ENCODE assay signal across 19 cellular contexts in genomic region chr6:68158256-68158655, GRCh38.
DNase-seq lines count a peak whose midpoint lies in the region; ATAC-seq and TF ChIP-seq lines count a peak whose summit lies in the region.
"Had no signal": no experiment of that assay in that cellular context is flagged by ENCODE, and none has a peak within 500 bp of the region (broad histone marks: within the 10 kb centered on the region; RNA-seq: fewer than 3 reads in every experiment).

No MANE protein-coding gene starts in this region.

- no CpG with 5 or more reads among the region's 1 CpG for WGBS in mesenchymal stem cell
- WGBS in H9 (ENCODE audit: extremely low coverage, insufficient read length, low lambda C conversion rate) = no CpG with 5 or more reads among the region's 1 CpG

- H3K79me2 ChIP-seq in H9 (ENCODE audit: insufficient read depth, low read length) = no peaks in the 10 kb centered on the region

- intact Hi-C loops in uterus (cut with DNase I; ENCODE audit: low total_unique reads) = no loop called here

- H2BK5ac ChIP-seq in mesenchymal stem cell (ENCODE audit: low read depth, low read length, poor library complexity, severe bottlenecking) = no peak overlapping the region
- H2BK5ac ChIP-seq in H9 (ENCODE audit: insufficient read length, low read length) = no peak overlapping the region

- peaks cover 16 to 31% (median 23%) of the 10 kb centered on the region in 3 experiments for H3K36me3 Mint-ChIP-seq in H9 (ENCODE audit: insufficient read depth in 1 of 3, low read depth in 3 of 3)
- H3K36me3 Mint-ChIP-seq: CD8-positive, alpha-beta memory T cell had no signal

- no peaks in the 10 kb centered on the region for H3K4me1 Mint-ChIP-seq in H9
- H3K4me1 Mint-ChIP-seq: CD8-positive, alpha-beta memory T cell had no signal

- H4K8ac ChIP-seq in mesenchymal stem cell (ENCODE audit: low read length) = no peak overlapping the region
- H4K8ac ChIP-seq in H9 (replicated peaks; ENCODE audit: insufficient read length, low read depth, low read length) = no peak overlapping the region

- DNase-seq in GM13977 (ENCODE audit: low spot score) = peak; percentile 4
- no peak for DNase-seq in mesenchymal stem cell
- DNase-seq in uterus = no peak
- no peak for DNase-seq in H9
- DNase-seq: activated CD8-positive, alpha-beta T cell treated with anti-CD3 and anti-CD28 coated beads, Interleukin-2, amount 10 ng/mL, durations not matched to agents 7 days and 5 days; activated effector memory CD4-positive, alpha-beta T cell treated with anti-CD3 and anti-CD28 coated beads, Interleukin-2, amount 50 U/mL, for 16 hours; CD8-positive, alpha-beta memory T cell; dermis blood vessel endothelial cell; esophagus squamous epithelium; NCI-H2227 treated with DMSO at 0.1 percent for 48 hours; stimulated activated CD4-positive, alpha-beta T cell treated with anti-CD3 and anti-CD28 coated beads, Interleukin-15, amount 100 ng/mL, for 24 hours had no signal

- no peaks in the 10 kb centered on the region for H3K4me1 ChIP-seq in mesenchymal stem cell (ENCODE audit: control insufficient read depth, insufficient read depth, low read depth, low read length)
- H3K4me1 ChIP-seq in uterus = no peaks in the 10 kb centered on the region
- H3K4me1 ChIP-seq in H9 (ENCODE audit: insufficient read depth, low read length) = no peaks in the 10 kb centered on the region
- H3K4me1 ChIP-seq: esophagus squamous epithelium, HAP-1, prostate gland had no signal

- H2BK12ac ChIP-seq in mesenchymal stem cell (ENCODE audit: low read length in 2 of 2) (no peak overlapping the region), H9 (ENCODE audit: insufficient read length, low read depth, low read length) (no peak overlapping the region)

- no peak overlapping the region for H3K4me3 Mint-ChIP-seq in H9
- H3K4me3 Mint-ChIP-seq: activated CD8-positive, alpha-beta T cell treated with anti-CD3 and anti-CD28 coated beads, Interleukin-2, amount 10 ng/mL, durations not matched to agents 7 days and 5 days; CD8-positive, alpha-beta memory T cell had no signal

- H2BK20ac ChIP-seq in H9 (ENCODE audit: low read depth, low read length, poor library complexity, severe bottlenecking) = no peak overlapping the region

- H4K91ac ChIP-seq in mesenchymal stem cell (ENCODE audit: low read length) = no peak overlapping the region
- H4K91ac ChIP-seq in H9 (ENCODE audit: insufficient read length, low read depth, low read length) = no peak overlapping the region

- TF ChIP-seq POLR2A in uterus (IDR thresholded peaks at IDR 0.05) = no peak

- H2AFZ ChIP-seq in mesenchymal stem cell (ENCODE audit: low read depth, low read length) (no peak overlapping the region), H9 (ENCODE audit: low read length) (no peak overlapping the region)

- H4K5ac ChIP-seq in H9 (ENCODE audit: insufficient read length, low read depth, low read length) = no peak overlapping the region

- H3K23me2 ChIP-seq in H9 (ENCODE audit: insufficient read length, low read depth, low read length, poor library complexity, severe bottlenecking) = no peaks in the 10 kb centered on the region

- H3K27me3 Mint-ChIP-seq in H9 (ENCODE audit: low read depth) = no peaks in the 10 kb centered on the region; the same call in 1 of the 2 replicates

- no peak overlapping the region for H2BK120ac ChIP-seq in mesenchymal stem cell (ENCODE audit: low read depth, low read length)
- H2BK120ac ChIP-seq in H9 (ENCODE audit: low read depth, low read length, poor library complexity, severe bottlenecking) = no peak overlapping the region

- no peak overlapping the region for H3K9ac ChIP-seq in mesenchymal stem cell (ENCODE audit: low read length)
- no peak overlapping the region for H3K9ac ChIP-seq in H9 (ENCODE audit: extremely low read depth, insufficient read length, low read length)

- no peak overlapping the region for H2BK15ac ChIP-seq in mesenchymal stem cell (ENCODE audit: low read depth, poor library complexity, severe bottlenecking)
- no peak overlapping the region for H2BK15ac ChIP-seq in H9 (ENCODE audit: low read depth, low read length)

- no peaks in the 10 kb centered on the region for H3K79me1 ChIP-seq in mesenchymal stem cell (replicated peaks; ENCODE audit: low read length, poor library complexity, severe bottlenecking)
- no peaks in the 10 kb centered on the region for H3K79me1 ChIP-seq in H9 (ENCODE audit: insufficient read depth, low read depth, low read length, poor library complexity, severe bottlenecking)

- ATAC-seq in GM19452 (IDR thresholded peaks at IDR 0.05; ENCODE audit: unreplicated experiment) = peak; percentile 63
- peak; percentile 85 for ATAC-seq in HG02852 (IDR thresholded peaks at IDR 0.05; ENCODE audit: unreplicated experiment)
- ATAC-seq in HG03432 (IDR thresholded peaks at IDR 0.05; ENCODE audit: unreplicated experiment) = peak; percentile 94
- no peak for ATAC-seq in HG03378 (IDR thresholded peaks at IDR 0.05; ENCODE audit: unreplicated experiment)
- ATAC-seq: activated CD8-positive, alpha-beta T cell treated with anti-CD3 and anti-CD28 coated beads, Interleukin-2, amount 10 ng/mL, durations not matched to agents 7 days and 5 days had no signal

- no peaks in the 10 kb centered on the region for H4K20me1 ChIP-seq in H9 (ENCODE audit: control insufficient read depth, insufficient read depth, insufficient read length)

- H3K27ac Mint-ChIP-seq in H9 = no peak overlapping the region
- H3K27ac Mint-ChIP-seq: activated CD8-positive, alpha-beta T cell treated with anti-CD3 and anti-CD28 coated beads, Interleukin-2, amount 10 ng/mL, durations not matched to agents 7 days and 5 days; CD8-positive, alpha-beta memory T cell had no signal

- peaks cover 8% of the 10 kb centered on the region for H3K9me3 ChIP-seq in mesenchymal stem cell (ENCODE audit: control insufficient read depth, low read length)
- no peaks in the 10 kb centered on the region for H3K9me3 ChIP-seq in uterus
- H3K9me3 ChIP-seq in H9 (ENCODE audit: control insufficient read depth, low read depth, low read length) = peaks cover 6% of the 10 kb centered on the region
- H3K9me3 ChIP-seq: HAP-1, prostate gland, thoracic aorta had no signal

- TF ChIP-seq CTCF in GM13977 (IDR thresholded peaks at IDR 0.05; ENCODE audit: extremely low read depth, insufficient read depth, missing control alignments) (no peak), uterus (IDR thresholded peaks at IDR 0.05) (no peak), H9 (conservative IDR thresholded peaks at IDR 0.05) (no peak)

- H3K14ac ChIP-seq in mesenchymal stem cell (ENCODE audit: low read length in 2 of 2) = no peak overlapping the region
- no peak overlapping the region for H3K14ac ChIP-seq in H9 (ENCODE audit: insufficient read depth, low read length)

- H3K4me3 ChIP-seq in mesenchymal stem cell (ENCODE audit: insufficient read depth in 1 of 2, low read depth in 1 of 2, low read length in 2 of 2) = no peak overlapping the region
- no peak overlapping the region for H3K4me3 ChIP-seq in uterus
- H3K4me3 ChIP-seq: esophagus squamous epithelium, HAP-1, prostate gland, SK-N-MC, thoracic aorta had no signal

- no peak overlapping the region for H3T11ph ChIP-seq in H9 (ENCODE audit: low read length)

- H3K4me2 ChIP-seq in mesenchymal stem cell (ENCODE audit: low read length, poor library complexity, severe bottlenecking) (no peak overlapping the region), H9 (ENCODE audit: insufficient read depth, insufficient read length, low read length) (no peak overlapping the region)

- H3K18ac ChIP-seq in mesenchymal stem cell (ENCODE audit: low read depth in 1 of 2, low read length in 2 of 2) (no peak overlapping the region), H9 (ENCODE audit: insufficient read length, low read depth, low read length) (no peak overlapping the region)

- H3K36me3 ChIP-seq in mesenchymal stem cell (ENCODE audit: control insufficient read depth in 1 of 2, insufficient read depth in 2 of 2, low read depth in 1 of 2, low read length in 2 of 2) = no peaks in the 10 kb centered on the region
- H3K36me3 ChIP-seq in uterus = no peaks in the 10 kb centered on the region
- H3K36me3 ChIP-seq: esophagus squamous epithelium, HAP-1, prostate gland, thoracic aorta had no signal

- H3K23ac ChIP-seq in mesenchymal stem cell (ENCODE audit: low read length in 2 of 2) (no peak overlapping the region), H9 (ENCODE audit: insufficient read length, low read depth, low read length) (no peak overlapping the region)

- H3K27ac ChIP-seq in mesenchymal stem cell (ENCODE audit: low read length, poor library complexity, severe bottlenecking) = no peak overlapping the region
- no peak overlapping the region for H3K27ac ChIP-seq in uterus
- no peak overlapping the region for H3K27ac ChIP-seq in H9 (ENCODE audit: insufficient read length, low read depth, low read length)
- H3K27ac ChIP-seq: esophagus squamous epithelium, prostate gland, SK-N-MC, thoracic aorta had no signal

- H3K27me3 ChIP-seq in mesenchymal stem cell (ENCODE audit: control insufficient read depth in 1 of 2, insufficient read depth in 1 of 2, low read length in 2 of 2) = no peaks in the 10 kb centered on the region
- H3K27me3 ChIP-seq in uterus = no peaks in the 10 kb centered on the region
- no peaks in the 10 kb centered on the region for H3K27me3 ChIP-seq in H9 (ENCODE audit: insufficient read depth, low read length)
- H3K27me3 ChIP-seq: esophagus squamous epithelium had no signal

- in situ Hi-C loops in GM13977 (cut with MboI; ENCODE audit: low pct_unique_long_range_greater_than_20kb, low sequenced_read_pairs, unreplicated experiment) = no loop called here

- peaks cover 26 to 28% of the 10 kb centered on the region in 2 experiments for H3K9me3 Mint-ChIP-seq in H9

- H2AK5ac ChIP-seq in mesenchymal stem cell (ENCODE audit: low read length, severe bottlenecking) (no peak overlapping the region), H9 (ENCODE audit: insufficient read length, low read length) (no peak overlapping the region)

- H3K56ac ChIP-seq in H9 (ENCODE audit: insufficient read length, low read depth, low read length) = no peak overlapping the region

- H3K4ac ChIP-seq in mesenchymal stem cell (ENCODE audit: low read depth in 1 of 2, low read length in 2 of 2) (no peak overlapping the region), H9 (ENCODE audit: low read depth, low read length) (no peak overlapping the region)
